ENCODE assay signal across 12 cellular contexts in the genomic region with DNA sequence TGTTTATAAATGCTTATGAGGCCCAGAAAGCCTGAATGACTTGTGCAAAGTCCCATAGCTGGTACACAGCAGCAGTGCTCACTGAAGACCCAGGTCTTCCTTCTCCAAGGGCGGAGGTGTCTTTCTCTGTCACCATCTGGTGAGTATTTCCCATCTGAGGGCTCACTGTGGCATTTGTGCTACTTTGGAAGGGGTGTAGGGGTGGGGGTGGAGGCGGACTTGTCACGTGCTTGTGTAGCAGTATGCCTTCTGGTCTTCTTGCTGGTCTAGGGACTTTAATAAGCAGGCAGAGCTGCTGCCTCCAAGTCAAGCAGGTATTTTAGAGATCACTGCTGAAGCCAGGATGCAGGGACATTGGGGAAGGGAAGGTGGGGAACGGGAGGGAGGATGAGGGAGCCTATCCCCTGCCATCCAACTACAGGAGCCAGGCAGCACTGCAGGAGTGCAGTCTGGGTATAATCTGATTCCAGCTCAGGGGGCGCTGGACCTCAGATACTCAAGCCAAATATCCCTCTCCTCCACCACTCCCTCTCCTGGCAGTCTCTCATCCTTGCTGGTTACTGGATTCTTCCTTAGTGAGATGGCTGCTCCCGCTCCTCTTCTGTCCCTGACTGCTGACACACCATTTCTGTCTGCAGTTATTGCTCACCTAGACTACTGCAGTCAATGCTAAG. TPM values are rescaled to one million over a fixed set of nuclear protein-coding genes. Genes with fewer than 3 reads are reported as not detected.
DNase-seq lines count a peak whose midpoint lies in the region; ATAC-seq, FAIRE-seq and TF ChIP-seq lines count a peak whose summit lies in the region.
"Had no signal": no experiment of that assay in that cellular context is flagged by ENCODE, and none has a peak within 500 bp of the region (broad histone marks: within the 10 kb centered on the region; RNA-seq: fewer than 3 reads in every experiment).

No MANE protein-coding gene starts in this region.

- H2BK20ac ChIP-seq in H9 (ENCODE audit: low read depth, low read length, poor library complexity, severe bottlenecking), result no peak overlapping the region

- H3K4me2 ChIP-seq in A549 (no peak overlapping the region), H9 (ENCODE audit: insufficient read depth, insufficient read length, low read length) (no peak overlapping the region), PC-9 (no peak overlapping the region)

- TF ChIP-seq CTCF in A549 (IDR thresholded peaks at IDR 0.05) (peak; percentile 62), H9 (conservative IDR thresholded peaks at IDR 0.05) (peak; percentile 88), PC-9 (conservative IDR thresholded peaks at IDR 0.05) (peak; percentile 46; the same call in 1 of the 2 replicates), foreskin keratinocyte (conservative IDR thresholded peaks at IDR 0.05) (peak; percentile 58), GM10248 (IDR thresholded peaks at IDR 0.05; ENCODE audit: control extremely low read depth, extremely low read depth, low read depth, missing control alignments) (no peak)

- no peak overlapping the region for H2BK5ac ChIP-seq in H9 (ENCODE audit: insufficient read length, low read length)

- H3K4me1 Mint-ChIP-seq in H9, result peaks cover 20 to 31% of the 10 kb centered on the region in 2 experiments
- H3K4me1 Mint-ChIP-seq: stimulated activated memory B cell treated with anti-CD40 and anti-IgM and Interleukin-4, amounts not matched to agents 10 μg/mL and 1 μg/mL and 100 μg/mL, for 72 hours had no signal

- CTCF ChIA-PET in A549 (lab: Yijun Ruan, JAX), result interaction anchor here (0.6 to 3.0 kb wide), 20 partner anchors 9 to 717 kb away, joined by 3 to 10 read pairs (median 4); a partner anchor contains a TSS
- CTCF ChIA-PET in PC-9 (lab: Charles Lee), result no interaction called here
- CTCF ChIA-PET in GM10248 (lab: Yijun Ruan, JAX), result interaction anchor here (1.0 to 1.3 kb wide), 2 partner anchors 9 to 14 kb away, joined by 3 read pairs; no protein-coding TSS in a partner anchor

- H3K14ac ChIP-seq in H9 (ENCODE audit: insufficient read depth, low read length), result no peak overlapping the region

- no peak overlapping the region for H2AK5ac ChIP-seq in H9 (ENCODE audit: insufficient read length, low read length)

- peak; percentile 39 to 42; a peak in 4 of 5 replicates for TF ChIP-seq RAD21 in A549 (conservative IDR thresholded peaks at IDR 0.05 in 1 of 2, IDR thresholded peaks at IDR 0.05 in 1 of 2)

- no peaks in the 10 kb centered on the region for H3K4me1 ChIP-seq in A549
- no peaks in the 10 kb centered on the region for H3K4me1 ChIP-seq in H9 (ENCODE audit: insufficient read depth, low read length)
- H3K4me1 ChIP-seq in PC-9 (replicated peaks; ENCODE audit: insufficient read depth), result no peaks in the 10 kb centered on the region
- H3K4me1 ChIP-seq in foreskin keratinocyte, result no peaks in the 10 kb centered on the region

- intact Hi-C loops in PC-9 (cut with micrococcal nuclease; ENCODE audit: unreplicated experiment), result no loop called here

- TF ChIP-seq EP300 in A549 (IDR thresholded peaks at IDR 0.05), result no peak

- BruUV-seq in PC-9 (replicated peaks; lab: Mats Ljungman, UMichigan), result no TSS peak

- no peak overlapping the region; a peak in 1 of 7 replicates for H3K27ac Mint-ChIP-seq in H9
- H3K27ac Mint-ChIP-seq: activated naive CD8-positive, alpha-beta T cell; stimulated activated memory B cell treated with anti-CD40 and anti-IgM and Interleukin-4, amounts not matched to agents 10 μg/mL and 1 μg/mL and 100 μg/mL, for 72 hours had no signal

- no peak overlapping the region for H4K5ac ChIP-seq in H9 (ENCODE audit: insufficient read length, low read depth, low read length)

- H2AFZ ChIP-seq in H9 (ENCODE audit: low read length) (no peak overlapping the region), PC-9 (no peak overlapping the region)

- H3K4ac ChIP-seq in H9 (ENCODE audit: low read depth, low read length), result no peak overlapping the region

- POLR2A ChIA-PET in A549 (lab: Yijun Ruan, JAX), result interaction anchor here (0.6 kb wide), 1 partner anchor 77 kb away, joined by 3 read pairs; no protein-coding TSS in a partner anchor
- POLR2A ChIA-PET in PC-9 (lab: Charles Lee; ENCODE audit: unreplicated experiment), result no interaction called here
- POLR2A ChIA-PET in GM10248 (lab: Yijun Ruan, JAX), result no interaction called here

- H3K4me3 Mint-ChIP-seq in H9, result peak overlapping the region in 1 of 2 experiments; percentile 33; a peak in 2 of 5 replicates
- H3K4me3 Mint-ChIP-seq: activated naive CD8-positive, alpha-beta T cell; stimulated activated memory B cell treated with anti-CD40 and anti-IgM and Interleukin-4, amounts not matched to agents 10 μg/mL and 1 μg/mL and 100 μg/mL, for 72 hours had no signal

- no peak overlapping the region for H2BK15ac ChIP-seq in H9 (ENCODE audit: low read depth, low read length)

- no peak overlapping the region for H3K23ac ChIP-seq in H9 (ENCODE audit: insufficient read length, low read depth, low read length)

- no peaks in the 10 kb centered on the region; a peak in 1 of 7 replicates for H3K36me3 Mint-ChIP-seq in H9 (ENCODE audit: insufficient read depth in 1 of 3, low read depth in 3 of 3)
- H3K36me3 Mint-ChIP-seq: activated naive CD8-positive, alpha-beta T cell; stimulated activated memory B cell treated with anti-CD40 and anti-IgM and Interleukin-4, amounts not matched to agents 10 μg/mL and 1 μg/mL and 100 μg/mL, for 72 hours had no signal

- no peaks in the 10 kb centered on the region for H3K36me3 ChIP-seq in PC-9 (ENCODE audit: low read depth)

- H3K9me2 ChIP-seq in PC-9 (ENCODE audit: insufficient read depth), result no peaks in the 10 kb centered on the region

- H3K9me3 Mint-ChIP-seq in H9, result no peaks in the 10 kb centered on the region

- peaks cover 11% of the 10 kb centered on the region for H3K23me2 ChIP-seq in H9 (ENCODE audit: insufficient read length, low read depth, low read length, poor library complexity, severe bottlenecking)

- no peaks in the 10 kb centered on the region for H3K79me2 ChIP-seq in H9 (ENCODE audit: insufficient read depth, low read length)
- H3K79me2 ChIP-seq in PC-9 (ENCODE audit: low read depth), result no peaks in the 10 kb centered on the region

- H3K79me1 ChIP-seq in H9 (ENCODE audit: insufficient read depth, low read depth, low read length, poor library complexity, severe bottlenecking), result no peaks in the 10 kb centered on the region

- no peak for TF ChIP-seq POLR2A in A549 (IDR thresholded peaks at IDR 0.05; ENCODE audit: low read length)

- H3T11ph ChIP-seq in H9 (ENCODE audit: low read length), result no peak overlapping the region

- peak; percentile 83 to 95 for DNase-seq in A549 (ENCODE audit: low read depth in 1 of 2, low spot score in 1 of 2)
- peak; percentile 84 for DNase-seq in H9
- no peak for DNase-seq in PC-9
- DNase-seq in foreskin keratinocyte, result peak in 1 of 2 donors; percentile 28
- no peak for DNase-seq in globus pallidus (ENCODE audit: low spot score)
- no peak for DNase-seq in GM10248 (ENCODE audit: extremely low spot score)

- H3K4me3 ChIP-seq in A549 (no peak overlapping the region), PC-9 (no peak overlapping the region)

- FAIRE-seq in A549 (lab: Jason Lieb, UNC), result no peak

- 45% methylated on average over 6 of the region's 6 CpGs for WGBS in A549 (ENCODE audit: missing lambda C conversion rate)
- WGBS in H9 (ENCODE audit: extremely low coverage, insufficient read length, low lambda C conversion rate), result no CpG with 5 or more reads among the region's 6 CpGs

- H4K8ac ChIP-seq in H9 (replicated peaks; ENCODE audit: insufficient read length, low read depth, low read length), result no peak overlapping the region

- ATAC-seq in A549 (peak; percentile 93 to 97), foreskin keratinocyte (peak; percentile 68), HG02588 (IDR thresholded peaks at IDR 0.05; ENCODE audit: unreplicated experiment) (no peak), HG03521 (IDR thresholded peaks at IDR 0.05; ENCODE audit: unreplicated experiment) (no peak)
- ATAC-seq: stimulated activated memory B cell treated with anti-CD40 and anti-IgM and Interleukin-4, amounts not matched to agents 10 μg/mL and 1 μg/mL and 100 μg/mL, for 72 hours had no signal

- H3K56ac ChIP-seq in H9 (ENCODE audit: insufficient read length, low read depth, low read length), result no peak overlapping the region

- H4K91ac ChIP-seq in H9 (ENCODE audit: insufficient read length, low read depth, low read length), result no peak overlapping the region

- H3K27me3 ChIP-seq in H9 (ENCODE audit: insufficient read depth, low read length) (peaks cover 29% of the 10 kb centered on the region; the same call in 1 of the 2 replicates), PC-9 (ENCODE audit: insufficient read depth, low read depth) (peaks cover 77% of the 10 kb centered on the region), foreskin keratinocyte (peaks cover 66% of the 10 kb centered on the region)

- no peak overlapping the region for H3K18ac ChIP-seq in H9 (ENCODE audit: insufficient read length, low read depth, low read length)

- no peaks in the 10 kb centered on the region for H3K9me3 ChIP-seq in A549
- no peaks in the 10 kb centered on the region for H3K9me3 ChIP-seq in H9 (ENCODE audit: control insufficient read depth, low read depth, low read length)
- H3K9me3 ChIP-seq in PC-9 (ENCODE audit: insufficient read depth, low read depth), result no peaks in the 10 kb centered on the region

- H3K27ac ChIP-seq in A549 (no peak overlapping the region), H9 (ENCODE audit: insufficient read length, low read depth, low read length) (no peak overlapping the region), PC-9 (no peak overlapping the region), foreskin keratinocyte (no peak overlapping the region)
- H3K27ac ChIP-seq: C4-2B had no signal

- H2BK120ac ChIP-seq in H9 (ENCODE audit: low read depth, low read length, poor library complexity, severe bottlenecking), result no peak overlapping the region

- peaks cover 62% of the 10 kb centered on the region for H3K27me3 Mint-ChIP-seq in H9 (ENCODE audit: low read depth)

- H4K20me1 ChIP-seq in H9 (ENCODE audit: control insufficient read depth, insufficient read depth, insufficient read length), result peaks cover 2% of the 10 kb centered on the region
- H4K20me1 ChIP-seq in PC-9 (ENCODE audit: insufficient read depth), result no peaks in the 10 kb centered on the region

- no peak overlapping the region for H3K9ac ChIP-seq in H9 (ENCODE audit: extremely low read depth, insufficient read length, low read length)

- no peaks in the 10 kb centered on the region for H3F3A ChIP-seq in PC-9 (ENCODE audit: insufficient read depth, low read depth)

- no peak overlapping the region for H2BK12ac ChIP-seq in H9 (ENCODE audit: insufficient read length, low read depth, low read length)

TF ChIP-seq in A549, 52 proteins besides CTCF, POLR2A, EP300 and RAD21 (continues in another document):
- TF ChIP-seq MAFK (IDR thresholded peaks at IDR 0.05; ENCODE audit: partially characterized antibody), result peak; percentile 81
- TF ChIP-seq KDM5A (IDR thresholded peaks at IDR 0.05), result no peak

RNA-seq across cellular contexts. Expression of a gene that starts 3.4 kb away (rescaled TPM):
- polyA plus RNA-seq in A549 (2011; rRNA removed) (2.0 and 2.5 TPM in 2 replicates), A549 (2017; fragmentation: RNase III; extraction: RNeasy Plus Mini Kit Qiagen cat#74134 plus additional on column Dnase treatment) (1.1 to 1.3 TPM (median 1.2 TPM) in 3 replicates), foreskin keratinocyte (not detected in 2 replicates)
- 1.4 and 1.8 TPM in 2 replicates for polyA plus RNA-seq in A549 (2012; cell fraction: cytosol; rRNA removed)
- polyA plus RNA-seq in A549 (2012; cell fraction: nucleus; rRNA removed), result 14.3 and 15.4 TPM in 2 replicates
- polyA minus RNA-seq in A549 (2011; rRNA and poly(A)+ RNA removed), result 6.5 and 8.8 TPM in 2 replicates
- total RNA-seq in H9 (2021) (2.4 and 3.2 TPM in 2 replicates), PC-9 (2021) (not detected in 2 replicates), foreskin keratinocyte (not detected in 2 replicates)
- total RNA-seq: pulmonary artery endothelial cell had no signal

Comparison
In these comparisons a context has a peak if more than half of its experiments do, and no peak if none do; other contexts are left out.
1. ATAC-seq: peak in A549 (2 of 2) and foreskin keratinocyte (single experiment); none in HG02588 (single experiment) and HG03521 (single experiment).
2. DNase-seq: peak in A549 (2 of 2) and H9 (single experiment); none in PC-9 (0 of 2), globus pallidus (single experiment) and GM10248 (single experiment).